Comparison of ENCODE assay signal across 8 cellular contexts in the genomic region with DNA sequence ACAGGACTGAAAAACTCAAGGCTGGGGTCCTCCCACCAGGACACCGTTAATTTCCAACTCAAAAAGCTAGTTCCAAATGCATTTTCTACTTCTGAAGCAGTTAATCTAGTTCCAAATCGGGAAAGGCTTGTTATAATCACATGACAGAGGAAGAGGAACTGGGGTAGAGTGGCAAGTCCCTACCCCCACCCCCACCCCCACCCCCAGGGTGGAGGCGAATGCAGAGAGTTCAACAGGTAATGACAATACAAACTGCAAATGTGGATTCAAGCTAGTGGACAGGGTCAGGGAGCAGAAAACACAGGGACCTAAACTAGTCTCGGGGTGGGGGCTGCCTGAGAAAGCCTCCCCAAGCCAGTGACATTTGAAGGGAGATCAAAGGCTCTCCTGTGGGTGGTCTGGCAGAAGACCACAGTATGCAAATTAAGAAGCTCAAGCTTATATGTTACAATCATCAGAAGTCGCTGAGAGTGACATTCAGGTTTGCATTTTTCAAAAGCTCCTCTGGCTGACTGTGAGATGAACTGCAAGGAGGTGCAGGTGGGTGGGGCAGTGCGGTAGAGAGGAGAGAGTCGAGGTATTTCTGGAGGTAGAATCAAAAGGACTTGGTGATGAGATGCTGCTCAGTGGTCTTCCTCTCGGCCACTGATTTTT. TPM values are rescaled to one million over a fixed set of nuclear protein-coding genes. Genes with fewer than 3 reads are reported as not detected.
DNase-seq lines count a peak whose midpoint lies in the region; ATAC-seq and TF ChIP-seq lines count a peak whose summit lies in the region.

No MANE protein-coding gene starts in this region.

- peak overlapping the region; percentile 87 for H3K27ac Mint-ChIP-seq in progenitor cell of endocrine pancreas

- H3K27me3 ChIP-seq in HUES48 (ENCODE audit: control insufficient read depth, insufficient read depth, low read length), result no peaks in the 10 kb centered on the region

- H3K4me1 Mint-ChIP-seq in progenitor cell of endocrine pancreas (ENCODE audit: low read depth), result peaks cover 49% of the 10 kb centered on the region

- H3K27ac ChIP-seq in HUES48 (ENCODE audit: low read depth, low read length), result peak overlapping the region; percentile 83

- H3K36me3 Mint-ChIP-seq in progenitor cell of endocrine pancreas (ENCODE audit: insufficient read depth), result no peaks in the 10 kb centered on the region

- peak; percentile 34 for ATAC-seq in GM19468 (IDR thresholded peaks at IDR 0.05; ENCODE audit: extremely low read depth, unreplicated experiment)
- ATAC-seq in GM21526 (IDR thresholded peaks at IDR 0.05; ENCODE audit: low FRiP score, unreplicated experiment), result no peak

- no peaks in the 10 kb centered on the region for H3K9me3 ChIP-seq in HUES48 (ENCODE audit: control insufficient read depth, insufficient read depth, low read length)

- H3K36me3 ChIP-seq in HUES48 (ENCODE audit: control insufficient read depth, insufficient read depth, low read length), result no peaks in the 10 kb centered on the region

- peak; percentile 56 for DNase-seq in GM10266 (ENCODE audit: extremely low spot score)
- peak; percentile 49 to 63 for DNase-seq in activated T-cell treated with anti-CD3 and anti-CD28 coated beads, Interleukin-2, amount 50 U/mL, for 48 hours
- no peak for DNase-seq in progenitor cell of endocrine pancreas (ENCODE audit: low spot score, unreplicated experiment)
- DNase-seq in SHP77 treated with DMSO at 0.1 percent for 48 hours (lab: John Stamatoyannopoulos, UW), result no peak
- DNase-seq in NCI-H2029 treated with DMSO at 0.1 percent for 48 hours (lab: John Stamatoyannopoulos, UW), result no peak

- peak overlapping the region; percentile 44 for H3K4me3 ChIP-seq in HUES48 (ENCODE audit: low read depth, low read length)

- no peak overlapping the region for H3K4me3 Mint-ChIP-seq in progenitor cell of endocrine pancreas (ENCODE audit: low read depth)

- no peaks in the 10 kb centered on the region for H3K9me3 Mint-ChIP-seq in progenitor cell of endocrine pancreas (ENCODE audit: low read depth)

- TF ChIP-seq CTCF in GM10266 (IDR thresholded peaks at IDR 0.05; ENCODE audit: control insufficient read depth, insufficient read depth, low read depth, missing control alignments) (peak; percentile 7), progenitor cell of endocrine pancreas (IDR thresholded peaks at IDR 0.05; ENCODE audit: unreplicated experiment) (no peak)

- H3K9ac ChIP-seq in HUES48 (ENCODE audit: low read depth, low read length), result no peak overlapping the region

- no peaks in the 10 kb centered on the region for H3K27me3 Mint-ChIP-seq in progenitor cell of endocrine pancreas

- peaks cover 53% of the 10 kb centered on the region for H3K4me1 ChIP-seq in HUES48 (ENCODE audit: control insufficient read depth, insufficient read depth, low read length)

RNA-seq across cellular contexts. Expression of gene SLC25A19, which starts 56.4 kb away (rescaled TPM):
- 14.1 and 18.4 TPM in 2 replicates for total RNA-seq in progenitor cell of endocrine pancreas

RNA-seq across cellular contexts. Expression of gene GRB2, which starts 59.8 kb away (rescaled TPM):
- 84.8 and 87.5 TPM in 2 replicates for total RNA-seq in progenitor cell of endocrine pancreas

Comparison
In these comparisons a context has a peak if more than half of its experiments do, and no peak if none do; other contexts are left out.
1. DNase-seq: peak in GM10266 (single experiment) and activated T-cell treated with anti-CD3 and anti-CD28 coated beads, Interleukin-2, amount 50 U/mL, for 48 hours (2 of 2); none in progenitor cell of endocrine pancreas (single experiment), SHP77 treated with DMSO at 0.1 percent for 48 hours (single experiment) and NCI-H2029 treated with DMSO at 0.1 percent for 48 hours (single experiment).